ENCODE assay signal across 8 cellular contexts in genomic region chr14:56118611-56119181, GRCh38. TPM values are rescaled to one million over a fixed set of nuclear protein-coding genes. Genes with fewer than 3 reads are reported as not detected.
DNase-seq lines count a peak whose midpoint lies in the region; ATAC-seq, FAIRE-seq and TF ChIP-seq lines count a peak whose summit lies in the region.

No MANE protein-coding gene starts in this region.

- H3K9me3 Mint-ChIP-seq in activated T-helper 1 cell treated with anti-CD3 and anti-CD28 coated beads, Interleukin-12 subunit alpha, Interleukin-12 subunit beta, Interleukin-2, Interleukin-4 antibody, amounts not matched to agents 30 ng/mL and 10 ng/mL and 1 ng/mL, durations not matched to agents 14 hours and 24 hours and 36 hours = no peaks in the 10 kb centered on the region

- no peak for FAIRE-seq in GM19239 (lab: Jason Lieb, UNC)

- peaks cover 32% of the 10 kb centered on the region for H3K27me3 Mint-ChIP-seq in activated T-helper 1 cell treated with anti-CD3 and anti-CD28 coated beads, Interleukin-12 subunit alpha, Interleukin-12 subunit beta, Interleukin-2, Interleukin-4 antibody, amounts not matched to agents 30 ng/mL and 10 ng/mL and 1 ng/mL, durations not matched to agents 14 hours and 24 hours and 36 hours (ENCODE audit: insufficient read depth)

- H3K4me3 ChIP-seq in AG04450 (ENCODE audit: low read depth, low read length) (peak overlapping the region; percentile 75), osteoblast (ENCODE audit: insufficient read depth, low read length) (peak overlapping the region; percentile 83)

- CTCF ChIA-PET in AG04450 (lab: Charles Lee) = interaction anchor here (0.6 kb wide), 1 partner anchor 423 kb away, joined by 3 read pairs; no protein-coding TSS in a partner anchor

- TF ChIP-seq CTCF in AG04450 (IDR thresholded peaks at IDR 0.05; ENCODE audit: low read depth, low read length) (no peak), osteoblast (IDR thresholded peaks at IDR 0.05; ENCODE audit: extremely low read depth, low read depth, low read length) (no peak)

- no peaks in the 10 kb centered on the region for H4K20me1 ChIP-seq in osteoblast (ENCODE audit: insufficient read depth, low read length)

- H3K27me3 ChIP-seq in AG04450 (ENCODE audit: control insufficient read depth, insufficient read depth, low read length) (no peaks in the 10 kb centered on the region), osteoblast (ENCODE audit: insufficient read depth, low read length) (peaks cover 3% of the 10 kb centered on the region)

- peaks cover 13% of the 10 kb centered on the region for H3K4me1 ChIP-seq in osteoblast (ENCODE audit: insufficient read depth, low read length)

- peak overlapping the region; percentile 72 for H2AFZ ChIP-seq in osteoblast (ENCODE audit: low read length)

- no peak for DNase-seq in AG04450 (ENCODE audit: low read depth, low spot score)
- peak; percentile 16 for DNase-seq in GM19239 (ENCODE audit: insufficient read length, low spot score)
- peak; percentile 20 for DNase-seq in activated T-helper 1 cell treated with anti-CD3 and anti-CD28 coated beads, Interleukin-12 subunit alpha, Interleukin-12 subunit beta, Interleukin-2, Interleukin-4 antibody, amounts not matched to agents 30 ng/mL and 10 ng/mL and 1 ng/mL, durations not matched to agents 14 hours and 24 hours and 36 hours (ENCODE audit: low spot score)
- peak; percentile 36 for DNase-seq in globus pallidus (ENCODE audit: low spot score)
- peak; percentile 85 for DNase-seq in osteoblast (ENCODE audit: insufficient read length, low spot score, missing footprints)
- no peak for DNase-seq in NCI-H187 (lab: John Stamatoyannopoulos, UW)
- DNase-seq in SK-N-DZ (ENCODE audit: low spot score) = no peak

- H3K27ac Mint-ChIP-seq in activated T-helper 1 cell treated with anti-CD3 and anti-CD28 coated beads, Interleukin-12 subunit alpha, Interleukin-12 subunit beta, Interleukin-2, Interleukin-4 antibody, amounts not matched to agents 30 ng/mL and 10 ng/mL and 1 ng/mL, durations not matched to agents 14 hours and 24 hours and 36 hours = no peak overlapping the region

- H3K27ac ChIP-seq in AG04450 (ENCODE audit: low read depth, low read length) = peak overlapping the region; percentile 31
- H3K27ac ChIP-seq in osteoblast (ENCODE audit: low read depth, low read length) = no peak overlapping the region

- H3K9me3 ChIP-seq in AG04450 (ENCODE audit: control insufficient read depth, insufficient read depth, low read length) = no peaks in the 10 kb centered on the region
- no peaks in the 10 kb centered on the region for H3K9me3 ChIP-seq in osteoblast (ENCODE audit: low read depth, low read length)

- H3K79me2 ChIP-seq in osteoblast (ENCODE audit: insufficient read depth, low read length) = peaks cover 8% of the 10 kb centered on the region

- H3K4me2 ChIP-seq in osteoblast (ENCODE audit: insufficient read depth, low read length) = peak overlapping the region; percentile 87

- peaks cover 2% of the 10 kb centered on the region for H3K36me3 Mint-ChIP-seq in activated T-helper 1 cell treated with anti-CD3 and anti-CD28 coated beads, Interleukin-12 subunit alpha, Interleukin-12 subunit beta, Interleukin-2, Interleukin-4 antibody, amounts not matched to agents 30 ng/mL and 10 ng/mL and 1 ng/mL, durations not matched to agents 14 hours and 24 hours and 36 hours (ENCODE audit: low read depth)

- H3K4me3 Mint-ChIP-seq in activated T-helper 1 cell treated with anti-CD3 and anti-CD28 coated beads, Interleukin-12 subunit alpha, Interleukin-12 subunit beta, Interleukin-2, Interleukin-4 antibody, amounts not matched to agents 30 ng/mL and 10 ng/mL and 1 ng/mL, durations not matched to agents 14 hours and 24 hours and 36 hours = no peak overlapping the region

- intact Hi-C loops in activated T-helper 1 cell treated with anti-CD3 and anti-CD28 coated beads, Interleukin-12 subunit alpha, Interleukin-12 subunit beta, Interleukin-2, Interleukin-4 antibody, amounts not matched to agents 30 ng/mL and 10 ng/mL and 1 ng/mL, durations not matched to agents 14 hours and 24 hours and 36 hours (cut with micrococcal nuclease) = loop anchor here (1.0 to 10.0 kb wide), 7 partner anchors 28 to 846 kb away; partner anchors contain the start of genes FBXO34 and KTN1

- H3K36me3 ChIP-seq in osteoblast (ENCODE audit: insufficient read depth, low read length) = no peaks in the 10 kb centered on the region

- ATAC-seq in HG03469 (IDR thresholded peaks at IDR 0.05; ENCODE audit: unreplicated experiment) = peak; percentile 11

- peaks cover 48% of the 10 kb centered on the region for H3K4me1 Mint-ChIP-seq in activated T-helper 1 cell treated with anti-CD3 and anti-CD28 coated beads, Interleukin-12 subunit alpha, Interleukin-12 subunit beta, Interleukin-2, Interleukin-4 antibody, amounts not matched to agents 30 ng/mL and 10 ng/mL and 1 ng/mL, durations not matched to agents 14 hours and 24 hours and 36 hours (ENCODE audit: low read depth)

- POLR2A ChIA-PET in AG04450 (lab: Yijun Ruan, JAX) = interaction anchor here (0.6 to 1.4 kb wide), 5 partner anchors 13 to 838 kb away, joined by 3 to 12 read pairs (median 3); no protein-coding TSS in a partner anchor

RNA-seq across cellular contexts. Expression of gene PELI2, which starts 0.5 kb away (rescaled TPM):
- 25.7 and 27.2 TPM in 2 replicates for polyA plus RNA-seq in AG04450 (2011; rRNA removed)
- polyA minus RNA-seq in AG04450 (2011; rRNA and poly(A)+ RNA removed) = 112 TPM in 2 replicates
- total RNA-seq in activated T-helper 1 cell treated with anti-CD3 and anti-CD28 coated beads, Interleukin-12 subunit alpha, Interleukin-12 subunit beta, Interleukin-2, Interleukin-4 antibody, amounts not matched to agents 30 ng/mL and 10 ng/mL and 1 ng/mL, durations not matched to agents 14 hours and 24 hours and 36 hours = 4.4 and 4.5 TPM in 2 replicates
- 14.1 and 20.3 TPM in 2 replicates for total RNA-seq in osteoblast
- 25.3 and 28.9 TPM in 2 replicates for polyA plus RNA-seq in SK-N-DZ (2014; cell fraction: cytosol; rRNA removed)
- polyA plus RNA-seq in SK-N-DZ (2014; cell fraction: nucleus; rRNA removed) = 31.8 and 44.2 TPM in 2 replicates

Comparison
In these comparisons a context has a peak if more than half of its experiments do, and no peak if none do; other contexts are left out.
1. DNase-seq: peak in GM19239 (single experiment), activated T-helper 1 cell treated with anti-CD3 and anti-CD28 coated beads, Interleukin-12 subunit alpha, Interleukin-12 subunit beta, Interleukin-2, Interleukin-4 antibody, amounts not matched to agents 30 ng/mL and 10 ng/mL and 1 ng/mL, durations not matched to agents 14 hours and 24 hours and 36 hours (single experiment), globus pallidus (single experiment) and osteoblast (single experiment); none in AG04450 (single experiment), NCI-H187 (0 of 2) and SK-N-DZ (single experiment).